ENCODE assay signal across 20 cellular contexts in the genomic region with DNA sequence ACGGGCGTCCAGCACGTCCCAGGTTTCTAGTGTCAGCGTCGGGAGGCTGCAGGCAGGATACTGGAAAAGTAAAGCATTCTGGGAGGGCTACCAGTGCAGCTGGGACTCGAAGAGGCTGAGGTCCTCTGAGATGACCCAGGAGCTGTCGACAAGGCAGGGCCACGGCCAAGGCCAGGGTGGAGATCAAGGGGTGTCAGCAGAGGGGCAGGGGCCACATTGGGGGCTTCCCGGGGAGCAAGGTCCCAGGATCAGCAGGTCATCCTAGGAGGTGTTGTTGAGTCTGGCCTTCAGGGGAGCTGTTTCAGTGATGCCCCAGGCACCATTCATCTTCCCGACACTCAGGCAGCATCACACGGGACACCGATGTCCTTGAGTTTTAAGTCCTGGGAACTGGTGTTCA.
DNase-seq lines count a peak whose midpoint lies in the region; ATAC-seq, FAIRE-seq and TF ChIP-seq lines count a peak whose summit lies in the region.
"Had no signal": no experiment of that assay in that cellular context is flagged by ENCODE, and none has a peak within 500 bp of the region (broad histone marks: within the 10 kb centered on the region; RNA-seq: fewer than 3 reads in every experiment).

No MANE protein-coding gene starts in this region.

- no peak for TF ChIP-seq EP300 in stomach (IDR thresholded peaks at IDR 0.05)

- H3K36me3 Mint-ChIP-seq in activated CD8-positive, alpha-beta memory T cell treated with anti-CD3 and anti-CD28 coated beads, Interleukin-2, amount 10 ng/mL, durations not matched to agents 7 days and 5 days: no peaks in the 10 kb centered on the region
- H3K36me3 Mint-ChIP-seq in endodermal cell (ENCODE audit: low read depth): no peaks in the 10 kb centered on the region
- no peaks in the 10 kb centered on the region for H3K36me3 Mint-ChIP-seq in osteocyte (ENCODE audit: unreplicated experiment)
- H3K36me3 Mint-ChIP-seq: CD4-positive, alpha-beta memory T cell had no signal

- no peaks in the 10 kb centered on the region for H3K4me1 Mint-ChIP-seq in activated CD8-positive, alpha-beta memory T cell treated with anti-CD3 and anti-CD28 coated beads, Interleukin-2, amount 10 ng/mL, durations not matched to agents 7 days and 5 days
- H3K4me1 Mint-ChIP-seq in endodermal cell: no peaks in the 10 kb centered on the region
- H3K4me1 Mint-ChIP-seq in osteocyte (ENCODE audit: unreplicated experiment): no peaks in the 10 kb centered on the region
- H3K4me1 Mint-ChIP-seq: CD4-positive, alpha-beta memory T cell had no signal

- TF ChIP-seq POLR2A in stomach (IDR thresholded peaks at IDR 0.05): no peak

- TF ChIP-seq CTCF in coronary artery (IDR thresholded peaks at IDR 0.05) (no peak), endodermal cell (conservative IDR thresholded peaks at IDR 0.05) (no peak), osteocyte (IDR thresholded peaks at IDR 0.05) (no peak), stomach (IDR thresholded peaks at IDR 0.05) (no peak)

- H3K9ac ChIP-seq in endodermal cell (ENCODE audit: extremely low read depth, low read length, poor library complexity, severe bottlenecking): no peak overlapping the region

- no peaks in the 10 kb centered on the region for H3K27me3 Mint-ChIP-seq in activated CD8-positive, alpha-beta memory T cell treated with anti-CD3 and anti-CD28 coated beads, Interleukin-2, amount 10 ng/mL, durations not matched to agents 7 days and 5 days
- H3K27me3 Mint-ChIP-seq in endodermal cell (ENCODE audit: insufficient read depth): peaks cover 2% of the 10 kb centered on the region
- no peaks in the 10 kb centered on the region for H3K27me3 Mint-ChIP-seq in osteocyte (ENCODE audit: unreplicated experiment)

- no peak overlapping the region for H3K4me3 Mint-ChIP-seq in activated CD8-positive, alpha-beta memory T cell treated with anti-CD3 and anti-CD28 coated beads, Interleukin-2, amount 10 ng/mL, durations not matched to agents 7 days and 5 days
- no peak overlapping the region for H3K4me3 Mint-ChIP-seq in endodermal cell
- H3K4me3 Mint-ChIP-seq in osteocyte (ENCODE audit: unreplicated experiment): no peak overlapping the region
- H3K4me3 Mint-ChIP-seq: CD4-positive, alpha-beta memory T cell; GM23338; H9 had no signal

- H3K27me3 ChIP-seq in endodermal cell (ENCODE audit: control insufficient read depth, insufficient read depth, low read length, poor library complexity, severe bottlenecking): no peaks in the 10 kb centered on the region
- no peaks in the 10 kb centered on the region for H3K27me3 ChIP-seq in small intestine (ENCODE audit: control insufficient read depth in 2 of 2, insufficient read depth in 2 of 2, low read length in 2 of 2)
- H3K27me3 ChIP-seq in stomach: peaks cover 0 to 6% (median 0%) of the 10 kb centered on the region in 3 donors

- CTCF ChIA-PET in activated CD8-positive, alpha-beta memory T cell treated with anti-CD3 and anti-CD28 coated beads, Interleukin-2, amount 10 ng/mL, durations not matched to agents 7 days and 5 days (lab: Charles Lee): no interaction called here

- DNase-seq in activated CD8-positive, alpha-beta memory T cell treated with anti-CD3 and anti-CD28 coated beads, Interleukin-2, amount 50 U/mL, for 48 hours: peak; percentile 17
- no peak for DNase-seq in activated CD8-positive, alpha-beta memory T cell treated with anti-CD3 and anti-CD28 coated beads, Interleukin-2, amount 10 ng/mL, durations not matched to agents 7 days and 5 days
- peak; percentile 49 for DNase-seq in coronary artery (ENCODE audit: low spot score)
- DNase-seq in endodermal cell: peak; percentile 41
- peak; percentile 73 for DNase-seq in osteocyte (ENCODE audit: extremely low spot score, unreplicated experiment)
- no peak for DNase-seq in small intestine
- DNase-seq in NOMO-1 treated with DMSO at 0.1 percent for 48 hours (lab: John Stamatoyannopoulos, UW; ENCODE audit: unreplicated experiment): no peak
- no peak for DNase-seq in stomach
- DNase-seq: C1 segment of cervical spinal cord; Calu3; CD4-positive, alpha-beta memory T cell; COR-L47; DMS53; DMS79 treated with DMSO at 0.1 percent for 48 hours; GF-D8; H9 had no signal

- no peaks in the 10 kb centered on the region for H3K9me3 ChIP-seq in endodermal cell (ENCODE audit: control insufficient read depth, low read length)
- no peaks in the 10 kb centered on the region for H3K9me3 ChIP-seq in small intestine (ENCODE audit: control insufficient read depth, low read depth)
- H3K9me3 ChIP-seq in stomach: no peaks in the 10 kb centered on the region

- H3K27ac Mint-ChIP-seq in activated CD8-positive, alpha-beta memory T cell treated with anti-CD3 and anti-CD28 coated beads, Interleukin-2, amount 10 ng/mL, durations not matched to agents 7 days and 5 days: no peak overlapping the region
- H3K27ac Mint-ChIP-seq in endodermal cell (no peak overlapping the region), osteocyte (ENCODE audit: unreplicated experiment) (no peak overlapping the region)
- H3K27ac Mint-ChIP-seq: GM23338 had no signal

- FAIRE-seq in small intestine (lab: Jason Lieb, UNC): no peak
- FAIRE-seq: GM12891, GM18507 had no signal

- no peak overlapping the region for H3K4me3 ChIP-seq in coronary artery
- H3K4me3 ChIP-seq in endodermal cell (ENCODE audit: low read length): no peak overlapping the region
- H3K4me3 ChIP-seq in small intestine (ENCODE audit: low read depth in 1 of 2, low read length in 2 of 2): no peak overlapping the region
- no peak overlapping the region for H3K4me3 ChIP-seq in stomach
- H3K4me3 ChIP-seq: GM23338 had no signal

- H3K4me1 ChIP-seq in endodermal cell (ENCODE audit: control insufficient read depth, insufficient read depth, low read length): no peaks in the 10 kb centered on the region
- H3K4me1 ChIP-seq in small intestine (ENCODE audit: control insufficient read depth in 2 of 2, insufficient read depth in 1 of 2, low read depth in 1 of 2, low read length in 1 of 2): no peaks in the 10 kb centered on the region
- no peaks in the 10 kb centered on the region for H3K4me1 ChIP-seq in stomach

- H3K9me3 Mint-ChIP-seq in activated CD8-positive, alpha-beta memory T cell treated with anti-CD3 and anti-CD28 coated beads, Interleukin-2, amount 10 ng/mL, durations not matched to agents 7 days and 5 days (ENCODE audit: low read depth): no peaks in the 10 kb centered on the region
- peaks cover 9% of the 10 kb centered on the region for H3K9me3 Mint-ChIP-seq in endodermal cell
- H3K9me3 Mint-ChIP-seq in osteocyte (ENCODE audit: unreplicated experiment): peaks cover 17% of the 10 kb centered on the region

- no peak for ATAC-seq in activated CD8-positive, alpha-beta memory T cell treated with anti-CD3 and anti-CD28 coated beads, Interleukin-2, amount 10 ng/mL, durations not matched to agents 7 days and 5 days
- ATAC-seq: GM23338, HCT116 had no signal

- H3K36me3 ChIP-seq in endodermal cell (ENCODE audit: control insufficient read depth, insufficient read depth, low read length) (no peaks in the 10 kb centered on the region), small intestine (ENCODE audit: control insufficient read depth in 2 of 2, insufficient read depth in 2 of 2, low read length in 2 of 2) (no peaks in the 10 kb centered on the region), stomach (no peaks in the 10 kb centered on the region)

- no peak overlapping the region for H3K27ac ChIP-seq in coronary artery
- H3K27ac ChIP-seq in endodermal cell (ENCODE audit: low read depth, low read length): no peak overlapping the region
- H3K27ac ChIP-seq in small intestine (ENCODE audit: low read depth in 1 of 2, low read length in 1 of 2): no peak overlapping the region
- no peak overlapping the region for H3K27ac ChIP-seq in stomach

- 81 to 91% methylated on average over 6 to 12 of the region's 12 CpGs for WGBS in endodermal cell (ENCODE audit: insufficient coverage in 1 of 2, insufficient read length in 1 of 2), 2 experiments
- 66 to 81% (median 71%) methylated on average over 10 to 12 of the region's 12 CpGs for WGBS in small intestine, 3 donors
- WGBS in stomach, 5 donors: 67 to 85% (median 70%) methylated on average over 12 of the region's 12 CpGs

- intact Hi-C loops in stomach (cut with DNase I; ENCODE audit: low total_unique reads): no loop called here

Comparison
In these comparisons a context has a peak if more than half of its experiments do, and no peak if none do; other contexts are left out.
1. DNase-seq: peak in activated CD8-positive, alpha-beta memory T cell treated with anti-CD3 and anti-CD28 coated beads, Interleukin-2, amount 50 U/mL, for 48 hours (single experiment), coronary artery (single experiment), endodermal cell (single experiment) and osteocyte (single experiment); none in activated CD8-positive, alpha-beta memory T cell treated with anti-CD3 and anti-CD28 coated beads, Interleukin-2, amount 10 ng/mL, durations not matched to agents 7 days and 5 days (single experiment), small intestine (single experiment), NOMO-1 treated with DMSO at 0.1 percent for 48 hours (single experiment) and stomach (single experiment).